Comparison of ENCODE assay signal across 19 cellular contexts in the genomic region with DNA sequence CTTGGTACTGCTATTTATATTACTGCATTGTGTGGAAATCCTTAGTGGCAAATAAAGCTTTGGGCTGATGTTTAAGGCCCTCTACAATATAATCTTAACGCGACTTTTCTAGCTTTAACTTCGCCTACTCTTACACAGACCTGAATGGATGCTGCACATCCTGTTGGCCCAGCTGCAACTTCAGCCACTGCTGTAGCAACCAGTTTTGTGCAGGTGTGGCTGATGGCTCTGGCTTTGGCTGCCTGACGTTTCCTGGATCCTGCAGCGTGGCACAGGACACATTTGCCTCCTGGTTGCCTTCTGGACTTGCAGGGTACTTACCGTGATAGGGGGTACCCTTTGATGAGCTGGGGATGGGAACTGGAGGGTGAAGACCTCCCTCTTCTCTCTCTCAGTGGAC. TPM values are rescaled to one million over a fixed set of nuclear protein-coding genes. Genes with fewer than 3 reads are reported as not detected.
DNase-seq lines count a peak whose midpoint lies in the region; ATAC-seq and TF ChIP-seq lines count a peak whose summit lies in the region.
"Had no signal": no experiment of that assay in that cellular context is flagged by ENCODE, and none has a peak within 500 bp of the region (broad histone marks: within the 10 kb centered on the region; RNA-seq: fewer than 3 reads in every experiment).

No MANE protein-coding gene starts in this region.

- H3K79me2 ChIP-seq in neural progenitor cell (ENCODE audit: low read depth), result no peaks in the 10 kb centered on the region

- H2AFZ ChIP-seq in neural progenitor cell (replicated peaks), result no peak overlapping the region

- peaks cover 14% of the 10 kb centered on the region for H3K4me1 Mint-ChIP-seq in activated naive CD8-positive, alpha-beta T cell treated with anti-CD3 and anti-CD28 coated beads, Interleukin-2, amount 10 ng/mL, durations not matched to agents 7 days and 5 days
- H3K4me1 Mint-ChIP-seq in activated naive CD8-positive, alpha-beta T cell treated with anti-CD3 and anti-CD28 coated beads for 36 hours, result peaks cover 18% of the 10 kb centered on the region
- H3K4me1 Mint-ChIP-seq in neural progenitor cell, result no peaks in the 10 kb centered on the region

- no peak overlapping the region for H3K4me3 Mint-ChIP-seq in activated naive CD8-positive, alpha-beta T cell treated with anti-CD3 and anti-CD28 coated beads, Interleukin-2, amount 10 ng/mL, durations not matched to agents 7 days and 5 days
- H3K4me3 Mint-ChIP-seq in activated naive CD8-positive, alpha-beta T cell treated with anti-CD3 and anti-CD28 coated beads for 36 hours, result no peak overlapping the region
- no peak overlapping the region for H3K4me3 Mint-ChIP-seq in neural progenitor cell

- no peaks in the 10 kb centered on the region for H3K36me3 ChIP-seq in neural progenitor cell
- H3K36me3 ChIP-seq: SJSA1 had no signal

- H3K27ac ChIP-seq in neural progenitor cell, result no peak overlapping the region
- H3K27ac ChIP-seq: C4-2B, SJSA1 had no signal

- H3K4me1 ChIP-seq in neural progenitor cell, result no peaks in the 10 kb centered on the region

- H3K27me3 ChIP-seq in neural progenitor cell, result no peaks in the 10 kb centered on the region
- H3K27me3 ChIP-seq: SJSA1 had no signal

- no peaks in the 10 kb centered on the region for H3K9me3 Mint-ChIP-seq in activated naive CD8-positive, alpha-beta T cell treated with anti-CD3 and anti-CD28 coated beads, Interleukin-2, amount 10 ng/mL, durations not matched to agents 7 days and 5 days
- H3K9me3 Mint-ChIP-seq in activated naive CD8-positive, alpha-beta T cell treated with anti-CD3 and anti-CD28 coated beads for 36 hours, result no peaks in the 10 kb centered on the region
- no peaks in the 10 kb centered on the region for H3K9me3 Mint-ChIP-seq in neural progenitor cell

- H3K4me3 ChIP-seq in neural progenitor cell, result no peak overlapping the region
- H3K4me3 ChIP-seq: K562, SJSA1 had no signal

- ATAC-seq in activated naive CD8-positive, alpha-beta T cell treated with anti-CD3 and anti-CD28 coated beads, Interleukin-2, amount 10 ng/mL, durations not matched to agents 7 days and 5 days (ENCODE audit: low read depth), result peak; percentile 21
- ATAC-seq: HCT116, K562 had no signal

- no peak overlapping the region for H3K4me2 ChIP-seq in neural progenitor cell

- POLR2A ChIA-PET in activated naive CD8-positive, alpha-beta T cell treated with anti-CD3 and anti-CD28 coated beads, Interleukin-2, amount 10 ng/mL, durations not matched to agents 7 days and 5 days (lab: Charles Lee), result interaction anchor here (0.6 to 1.9 kb wide), 2 partner anchors 39 to 543 kb away, joined by 3 to 19 read pairs; a partner anchor contains a TSS

- H3K36me3 Mint-ChIP-seq in activated naive CD8-positive, alpha-beta T cell treated with anti-CD3 and anti-CD28 coated beads, Interleukin-2, amount 10 ng/mL, durations not matched to agents 7 days and 5 days, result no peaks in the 10 kb centered on the region
- no peaks in the 10 kb centered on the region for H3K36me3 Mint-ChIP-seq in activated naive CD8-positive, alpha-beta T cell treated with anti-CD3 and anti-CD28 coated beads for 36 hours
- no peaks in the 10 kb centered on the region for H3K36me3 Mint-ChIP-seq in neural progenitor cell

- no peaks in the 10 kb centered on the region for H3F3A ChIP-seq in neural progenitor cell (ENCODE audit: low read depth)

- H3K27ac Mint-ChIP-seq in activated naive CD8-positive, alpha-beta T cell treated with anti-CD3 and anti-CD28 coated beads, Interleukin-2, amount 10 ng/mL, durations not matched to agents 7 days and 5 days, result no peak overlapping the region
- no peak overlapping the region for H3K27ac Mint-ChIP-seq in activated naive CD8-positive, alpha-beta T cell treated with anti-CD3 and anti-CD28 coated beads for 36 hours
- no peak overlapping the region for H3K27ac Mint-ChIP-seq in neural progenitor cell

- no peaks in the 10 kb centered on the region for H3K9me3 ChIP-seq in neural progenitor cell (ENCODE audit: low read depth)
- H3K9me3 ChIP-seq: SJSA1 had no signal

- DNase-seq in NCI-H146 (lab: John Stamatoyannopoulos, UW) (peak; percentile 48), NCI-H146 treated with DMSO at 0.1 percent for 48 hours (lab: John Stamatoyannopoulos, UW; ENCODE audit: unreplicated experiment) (no peak), ecto neural progenitor cell (ENCODE audit: low spot score) (peak; percentile 26), ureter (ENCODE audit: low spot score) (peak; percentile 65), NCI-H2107 (lab: John Stamatoyannopoulos, UW) (no peak), neural progenitor cell (ENCODE audit: low spot score) (no peak)
- no peak for DNase-seq in activated naive CD8-positive, alpha-beta T cell treated with anti-CD3 and anti-CD28 coated beads, Interleukin-2, amount 10 ng/mL, durations not matched to agents 7 days and 5 days
- DNase-seq in activated naive CD8-positive, alpha-beta T cell treated with anti-CD3 and anti-CD28 coated beads for 36 hours, result no peak
- DNase-seq: 8988T, COR-L47, DMS79, NCI-H1092, NCI-H1694 treated with DMSO at 0.1 percent for 48 hours, NCI-H2227 treated with DMSO at 0.1 percent for 48 hours, NCI-H82 had no signal

- no peaks in the 10 kb centered on the region for H3K27me3 Mint-ChIP-seq in activated naive CD8-positive, alpha-beta T cell treated with anti-CD3 and anti-CD28 coated beads, Interleukin-2, amount 10 ng/mL, durations not matched to agents 7 days and 5 days
- no peaks in the 10 kb centered on the region for H3K27me3 Mint-ChIP-seq in activated naive CD8-positive, alpha-beta T cell treated with anti-CD3 and anti-CD28 coated beads for 36 hours
- peaks cover 2% of the 10 kb centered on the region for H3K27me3 Mint-ChIP-seq in neural progenitor cell (ENCODE audit: insufficient read depth, low read depth)

- TF ChIP-seq CTCF in neural progenitor cell (IDR thresholded peaks at IDR 0.05), result no peak

- H3K9ac ChIP-seq in neural progenitor cell, result no peak overlapping the region

- no peaks in the 10 kb centered on the region for H4K20me1 ChIP-seq in neural progenitor cell (ENCODE audit: low read depth)

RNA-seq across cellular contexts. Expression of a gene that starts 20.2 kb away (rescaled TPM):
- total RNA-seq in activated naive CD8-positive, alpha-beta T cell treated with anti-CD3 and anti-CD28 coated beads, Interleukin-2, amount 10 ng/mL, durations not matched to agents 7 days and 5 days, result under 1 TPM in 1 of 2 experiments, not detected in 1; 0.23 TPM
- total RNA-seq in activated naive CD8-positive, alpha-beta T cell treated with anti-CD3 and anti-CD28 coated beads for 36 hours, result not detected
- total RNA-seq in ureter, result 0.36 TPM
- 0.28 TPM in 1 of 2 replicates, not detected in the other for total RNA-seq in neural progenitor cell (ENCODE audit: low replicate concordance)
- total RNA-seq: K562, SJSA1 had no signal

RNA-seq across cellular contexts. Expression of a gene that starts 39.0 kb away (rescaled TPM):
- total RNA-seq in activated naive CD8-positive, alpha-beta T cell treated with anti-CD3 and anti-CD28 coated beads, Interleukin-2, amount 10 ng/mL, durations not matched to agents 7 days and 5 days, result 10 to 100 TPM; 28.3 TPM
- total RNA-seq in activated naive CD8-positive, alpha-beta T cell treated with anti-CD3 and anti-CD28 coated beads for 36 hours, result 10 to 100 TPM; 89.1 to 94.4 TPM
- total RNA-seq in ureter (29.9 TPM), neural progenitor cell (ENCODE audit: low replicate concordance) (14.6 TPM in 2 replicates)

Comparison
In these comparisons a context has a peak if more than half of its experiments do, and no peak if none do; other contexts are left out.
1. DNase-seq: peak in NCI-H146 (single experiment), ecto neural progenitor cell (single experiment) and ureter (single experiment); none in NCI-H146 treated with DMSO at 0.1 percent for 48 hours (single experiment), activated naive CD8-positive, alpha-beta T cell treated with anti-CD3 and anti-CD28 coated beads, Interleukin-2, amount 10 ng/mL, durations not matched to agents 7 days and 5 days (single experiment), activated naive CD8-positive, alpha-beta T cell treated with anti-CD3 and anti-CD28 coated beads for 36 hours (single experiment), NCI-H2107 (single experiment) and neural progenitor cell (single experiment).